ENCODE assay signal across 11 cellular contexts in the genomic region with DNA sequence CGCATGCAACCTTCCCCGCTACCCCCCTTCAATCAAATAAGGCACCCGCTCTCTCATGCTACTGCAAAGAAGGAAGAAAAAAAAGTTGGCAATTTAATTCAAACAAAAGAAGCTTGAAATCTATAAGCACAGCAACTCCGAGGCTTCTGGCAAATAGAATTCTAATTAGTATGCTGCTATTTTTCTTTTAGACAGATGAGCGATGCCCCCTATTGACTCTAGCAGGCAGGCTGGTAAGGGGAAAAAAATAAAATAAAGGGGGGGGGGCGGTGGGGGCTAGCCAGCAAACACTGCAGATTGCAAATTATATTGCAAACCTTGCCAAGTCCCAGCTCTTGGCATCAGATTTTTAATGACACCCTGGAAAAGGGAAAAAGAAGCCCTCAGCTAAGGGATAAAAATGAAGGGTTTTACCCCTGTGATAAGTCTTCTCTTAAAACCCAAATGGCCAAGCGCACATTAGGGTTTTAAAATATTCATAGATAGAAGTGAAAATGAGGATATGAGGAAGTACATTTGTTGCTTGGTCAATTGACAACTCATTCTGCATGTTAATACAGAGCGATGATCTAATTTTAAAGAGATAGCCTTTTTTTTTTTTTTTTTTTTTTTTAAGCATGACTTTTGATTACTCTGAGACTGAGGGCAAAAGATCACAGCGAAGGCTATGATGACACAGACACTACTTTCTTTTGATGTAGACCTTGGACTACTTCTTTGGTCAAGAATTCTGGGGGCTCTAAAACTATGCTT.
DNase-seq lines count a peak whose midpoint lies in the region; TF ChIP-seq lines count a peak whose summit lies in the region.
"Had no signal": no experiment of that assay in that cellular context is flagged by ENCODE, and none has a peak within 500 bp of the region (broad histone marks: within the 10 kb centered on the region; RNA-seq: fewer than 3 reads in every experiment).

No MANE protein-coding gene starts in this region.

- H3K9ac ChIP-seq in Loucy (ENCODE audit: low read depth, low read length, poor library complexity, severe bottlenecking) (no peak overlapping the region), adipocyte (ENCODE audit: low read length) (no peak overlapping the region)

- H4K20me1 ChIP-seq in Loucy (ENCODE audit: insufficient read depth, low read length, poor library complexity, severe bottlenecking): no peaks in the 10 kb centered on the region

- H3K36me3 Mint-ChIP-seq in CD14-positive monocyte: peaks cover 0 to 3% of the 10 kb centered on the region in 2 donors

- H3F3A ChIP-seq in Loucy (ENCODE audit: low read depth): no peaks in the 10 kb centered on the region

- no peaks in the 10 kb centered on the region for H3K4me1 ChIP-seq in Loucy (ENCODE audit: insufficient read depth, low read length, poor library complexity, severe bottlenecking)
- H3K4me1 ChIP-seq in adipocyte (ENCODE audit: control insufficient read depth, insufficient read depth, low read length): no peaks in the 10 kb centered on the region
- H3K4me1 ChIP-seq in stomach: peaks cover 0 to 8% (median 0%) of the 10 kb centered on the region in 4 donors

- H3K27me3 Mint-ChIP-seq in CD14-positive monocyte (ENCODE audit: low read depth in 3 of 3): peaks cover 4 to 12% (median 6%) of the 10 kb centered on the region in 3 donors
- H3K27me3 Mint-ChIP-seq: activated CD4-positive, alpha-beta memory T cell treated with anti-CD3 and anti-CD28 coated beads, Interleukin-2, amount 10 ng/mL, durations not matched to agents 7 days and 5 days had no signal

- H3K4me2 ChIP-seq in Loucy (ENCODE audit: low read depth, low read length, poor library complexity, severe bottlenecking): no peak overlapping the region

- no peak for TF ChIP-seq EP300 in stomach (IDR thresholded peaks at IDR 0.05)

- TF ChIP-seq POLR2A in erythroblast (IDR thresholded peaks at IDR 0.05; ENCODE audit: low read length) (no peak), stomach (IDR thresholded peaks at IDR 0.05) (no peak)

- H3K4me3 Mint-ChIP-seq in CD14-positive monocyte: peak overlapping the region in 1 of 2 donors; percentile 75
- H3K4me3 Mint-ChIP-seq: activated CD4-positive, alpha-beta memory T cell treated with anti-CD3 and anti-CD28 coated beads, Interleukin-2, amount 10 ng/mL, durations not matched to agents 7 days and 5 days had no signal

- H3K27ac Mint-ChIP-seq in CD14-positive monocyte: peak overlapping the region; percentile 86 to 97 (median 91)
- H3K27ac Mint-ChIP-seq: activated CD4-positive, alpha-beta memory T cell treated with anti-CD3 and anti-CD28 coated beads, Interleukin-2, amount 10 ng/mL, durations not matched to agents 7 days and 5 days had no signal

- peaks cover 56% of the 10 kb centered on the region for H3K4me1 Mint-ChIP-seq in CD14-positive monocyte
- H3K4me1 Mint-ChIP-seq: activated CD4-positive, alpha-beta memory T cell treated with anti-CD3 and anti-CD28 coated beads, Interleukin-2, amount 10 ng/mL, durations not matched to agents 7 days and 5 days had no signal

- intact Hi-C loops in CD14-positive monocyte (cut with micrococcal nuclease): no loop called here
- intact Hi-C loops in stomach (cut with DNase I; ENCODE audit: low total_unique reads): no loop called here

- H3K4me3 ChIP-seq in Loucy (ENCODE audit: low read length, poor library complexity, severe bottlenecking): no peak overlapping the region
- H3K4me3 ChIP-seq in adipocyte (ENCODE audit: low read length): no peak overlapping the region
- H3K4me3 ChIP-seq in stomach: no peak overlapping the region

- no peaks in the 10 kb centered on the region for H3K79me2 ChIP-seq in Loucy (ENCODE audit: insufficient read depth, low read length)

- no peaks in the 10 kb centered on the region for H3K36me3 ChIP-seq in Loucy (ENCODE audit: insufficient read depth, low read length)
- H3K36me3 ChIP-seq in adipocyte (ENCODE audit: control insufficient read depth, insufficient read depth, low read length, severe bottlenecking): no peaks in the 10 kb centered on the region
- H3K36me3 ChIP-seq in stomach: no peaks in the 10 kb centered on the region

- peaks cover 2 to 9% (median 3%) of the 10 kb centered on the region in 7 donors for H3K9me3 Mint-ChIP-seq in CD14-positive monocyte
- H3K9me3 Mint-ChIP-seq: activated CD4-positive, alpha-beta memory T cell treated with anti-CD3 and anti-CD28 coated beads, Interleukin-2, amount 10 ng/mL, durations not matched to agents 7 days and 5 days had no signal

- H2AFZ ChIP-seq in Loucy (ENCODE audit: low read length): no peak overlapping the region

- H3K27me3 ChIP-seq in Loucy (ENCODE audit: insufficient read depth, low read length, poor library complexity, severe bottlenecking) (no peaks in the 10 kb centered on the region), adipocyte (replicated peaks; ENCODE audit: control insufficient read depth, insufficient read depth, low read length) (peaks cover 6% of the 10 kb centered on the region), stomach (no peaks in the 10 kb centered on the region)

- no peak overlapping the region for H3K27ac ChIP-seq in stomach

- no peaks in the 10 kb centered on the region for H3K9me2 ChIP-seq in Loucy (replicated peaks; ENCODE audit: low read depth, low read length)

- DNase-seq in CD14-positive monocyte (ENCODE audit: low spot score) (no peak), adipocyte (ENCODE audit: low read depth) (peak; percentile 65), left kidney (ENCODE audit: low read depth, low spot score) (peak; percentile 48), erythroblast (lab: John Stamatoyannopoulos, UW) (no peak), stomach (no peak), RPMI8226 (no peak), NAMALWA (ENCODE audit: low spot score) (no peak)
- DNase-seq: activated CD4-positive, alpha-beta memory T cell treated with anti-CD3 and anti-CD28 coated beads, Interleukin-2, amount 10 ng/mL, durations not matched to agents 7 days and 5 days; left colon; stimulated activated CD4-positive, alpha-beta T cell treated with anti-CD3 and anti-CD28 coated beads, Interleukin-4, amount 100 ng/mL, for 24 hours had no signal

- 35 to 42% (median 39%) methylated on average over 9 of the region's 9 CpGs for WGBS in stomach, 5 donors

- TF ChIP-seq CTCF in CD14-positive monocyte (IDR thresholded peaks at IDR 0.05) (no peak), Loucy (conservative IDR thresholded peaks at IDR 0.05; ENCODE audit: low read length) (peak; percentile 56), stomach (IDR thresholded peaks at IDR 0.05) (peak in 3 of 7 experiments; percentile 17 to 35 (median 18))

- H3K9me3 ChIP-seq in Loucy (ENCODE audit: insufficient read depth, low read depth, low read length): no peaks in the 10 kb centered on the region
- H3K9me3 ChIP-seq in adipocyte (ENCODE audit: control insufficient read depth, low read length): no peaks in the 10 kb centered on the region
- H3K9me3 ChIP-seq in stomach: no peaks in the 10 kb centered on the region

Comparison
In these comparisons a context has a peak if more than half of its experiments do, and no peak if none do; other contexts are left out.
1. DNase-seq: peak in adipocyte (single experiment) and left kidney (single experiment); none in CD14-positive monocyte (single experiment), erythroblast (0 of 2), stomach (single experiment), RPMI8226 (single experiment) and NAMALWA (single experiment).